Comparison of ENCODE assay signal across 16 cellular contexts in genomic region chr22:49551446-49551845, GRCh38.
A peak's percentile ranks its signal among the peaks of the same experiment; 100 is the strongest.
DNase-seq lines count a peak whose midpoint lies in the region; ATAC-seq and TF ChIP-seq lines count a peak whose summit lies in the region.
"Had no signal": no experiment of that assay in that cellular context is flagged by ENCODE, and none has a peak within 500 bp of the region (broad histone marks: within the 10 kb centered on the region; RNA-seq: fewer than 3 reads in every experiment).

No MANE protein-coding gene starts in this region.

- intact Hi-C loops in natural killer cell (cut with micrococcal nuclease), result no loop called here
- intact Hi-C loops in upper lobe of right lung (cut with DNase I), result no loop called here
- intact Hi-C loops in activated CD4-positive, alpha-beta T cell treated with anti-CD3 and anti-CD28 coated beads for 36 hours (cut with DNase I, micrococcal nuclease), result no loop called here

- TF ChIP-seq CTCF in natural killer cell (IDR thresholded peaks at IDR 0.05) (no peak), osteoblast (IDR thresholded peaks at IDR 0.05; ENCODE audit: extremely low read depth, low read depth, low read length) (no peak), upper lobe of right lung (IDR thresholded peaks at IDR 0.05) (no peak)

- H3K79me2 ChIP-seq in osteoblast (ENCODE audit: insufficient read depth, low read length), result no peaks in the 10 kb centered on the region

- H3K4me3 ChIP-seq in osteoblast (ENCODE audit: insufficient read depth, low read length), result no peak overlapping the region
- no peak overlapping the region for H3K4me3 ChIP-seq in upper lobe of right lung
- H3K4me3 ChIP-seq: BLaER1, HAP-1 had no signal

- no peaks in the 10 kb centered on the region for H3K36me3 Mint-ChIP-seq in activated naive CD4-positive, alpha-beta T cell treated with anti-CD3 and anti-CD28 coated beads, Interleukin-2, amount 10 ng/mL, durations not matched to agents 7 days and 5 days
- no peaks in the 10 kb centered on the region for H3K36me3 Mint-ChIP-seq in natural killer cell treated with Interleukin-12 subunit alpha and Interleukin-12 subunit beta and Interleukin-15 and Interleukin-18, amount 100 ng/mL, for 72 hours
- H3K36me3 Mint-ChIP-seq in natural killer cell, result no peaks in the 10 kb centered on the region
- H3K36me3 Mint-ChIP-seq in activated CD4-positive, alpha-beta T cell treated with anti-CD3 and anti-CD28 coated beads for 36 hours (ENCODE audit: low read depth), result no peaks in the 10 kb centered on the region

- H3K27me3 ChIP-seq in osteoblast (ENCODE audit: insufficient read depth, low read length) (no peaks in the 10 kb centered on the region), upper lobe of right lung (no peaks in the 10 kb centered on the region)
- H3K27me3 ChIP-seq: BLaER1 had no signal

- H3K4me1 ChIP-seq in osteoblast (ENCODE audit: insufficient read depth, low read length) (no peaks in the 10 kb centered on the region), upper lobe of right lung (no peaks in the 10 kb centered on the region)
- H3K4me1 ChIP-seq: BLaER1, HAP-1 had no signal

- H3K36me3 ChIP-seq in osteoblast (ENCODE audit: insufficient read depth, low read length), result no peaks in the 10 kb centered on the region
- no peaks in the 10 kb centered on the region for H3K36me3 ChIP-seq in upper lobe of right lung
- H3K36me3 ChIP-seq: BLaER1, HAP-1 had no signal

- peak; percentile 7 for DNase-seq in activated naive CD4-positive, alpha-beta T cell treated with anti-CD3 and anti-CD28 coated beads, Interleukin-2, amount 10 ng/mL, durations not matched to agents 7 days and 5 days
- DNase-seq in activated naive CD4-positive, alpha-beta T cell treated with anti-CD3 and anti-CD28 coated beads, Interleukin-2, amount 50 U/mL, for 16 hours, result no peak
- peak; percentile 25 for DNase-seq in natural killer cell treated with Interleukin-12 subunit alpha and Interleukin-12 subunit beta and Interleukin-15 and Interleukin-18, amount 100 ng/mL, for 72 hours (ENCODE audit: low spot score)
- DNase-seq in natural killer cell (no peak), osteoblast (ENCODE audit: insufficient read length, low spot score, missing footprints) (peak; percentile 71), upper lobe of right lung (peak; percentile 59), SW 1271 (lab: John Stamatoyannopoulos, UW) (no peak)
- no peak for DNase-seq in activated CD4-positive, alpha-beta T cell treated with anti-CD3 and anti-CD28 coated beads for 36 hours
- DNase-seq: 8988T; AML-193; CD8-positive, alpha-beta memory T cell; DMS53; GF-D8 had no signal

- H3K27ac ChIP-seq in osteoblast (ENCODE audit: low read depth, low read length) (no peak overlapping the region), upper lobe of right lung (no peak overlapping the region)
- H3K27ac ChIP-seq: BLaER1, HL-60 had no signal

- POLR2A ChIA-PET in activated CD4-positive, alpha-beta T cell treated with anti-CD3 and anti-CD28 coated beads for 36 hours (lab: Charles Lee), result no interaction called here

- H3K27me3 Mint-ChIP-seq in activated naive CD4-positive, alpha-beta T cell treated with anti-CD3 and anti-CD28 coated beads, Interleukin-2, amount 10 ng/mL, durations not matched to agents 7 days and 5 days, result no peaks in the 10 kb centered on the region
- H3K27me3 Mint-ChIP-seq in natural killer cell treated with Interleukin-12 subunit alpha and Interleukin-12 subunit beta and Interleukin-15 and Interleukin-18, amount 100 ng/mL, for 72 hours, result no peaks in the 10 kb centered on the region
- H3K27me3 Mint-ChIP-seq in natural killer cell (ENCODE audit: low read depth in 2 of 2), result no peaks in the 10 kb centered on the region
- H3K27me3 Mint-ChIP-seq in activated CD4-positive, alpha-beta T cell treated with anti-CD3 and anti-CD28 coated beads for 36 hours, result no peaks in the 10 kb centered on the region

- CTCF ChIA-PET in activated naive CD4-positive, alpha-beta T cell treated with anti-CD3 and anti-CD28 coated beads, Interleukin-2, amount 10 ng/mL, durations not matched to agents 7 days and 5 days (lab: Charles Lee), result no interaction called here
- CTCF ChIA-PET in activated CD4-positive, alpha-beta T cell treated with anti-CD3 and anti-CD28 coated beads for 36 hours (lab: Charles Lee), result no interaction called here

- no peak overlapping the region for H3K4me3 Mint-ChIP-seq in activated naive CD4-positive, alpha-beta T cell treated with anti-CD3 and anti-CD28 coated beads, Interleukin-2, amount 10 ng/mL, durations not matched to agents 7 days and 5 days
- no peak overlapping the region for H3K4me3 Mint-ChIP-seq in natural killer cell treated with Interleukin-12 subunit alpha and Interleukin-12 subunit beta and Interleukin-15 and Interleukin-18, amount 100 ng/mL, for 72 hours
- no peak overlapping the region for H3K4me3 Mint-ChIP-seq in natural killer cell
- no peak overlapping the region for H3K4me3 Mint-ChIP-seq in activated CD4-positive, alpha-beta T cell treated with anti-CD3 and anti-CD28 coated beads for 36 hours
- H3K4me3 Mint-ChIP-seq: CD8-positive, alpha-beta memory T cell had no signal

- ATAC-seq in natural killer cell treated with Interleukin-12 subunit alpha and Interleukin-12 subunit beta and Interleukin-15 and Interleukin-18, amount 100 ng/mL, for 72 hours, result no peak
- ATAC-seq in natural killer cell, result no peak
- ATAC-seq in upper lobe of right lung, result no peak
- no peak for ATAC-seq in activated CD4-positive, alpha-beta T cell treated with anti-CD3 and anti-CD28 coated beads for 36 hours

- H3K4me1 Mint-ChIP-seq in activated naive CD4-positive, alpha-beta T cell treated with anti-CD3 and anti-CD28 coated beads, Interleukin-2, amount 10 ng/mL, durations not matched to agents 7 days and 5 days, result no peaks in the 10 kb centered on the region
- peaks cover 0 to 7% of the 10 kb centered on the region in 2 donors for H3K4me1 Mint-ChIP-seq in natural killer cell treated with Interleukin-12 subunit alpha and Interleukin-12 subunit beta and Interleukin-15 and Interleukin-18, amount 100 ng/mL, for 72 hours (ENCODE audit: low read depth in 2 of 2)
- H3K4me1 Mint-ChIP-seq in natural killer cell, result peaks cover 4 to 27% of the 10 kb centered on the region in 2 donors
- H3K4me1 Mint-ChIP-seq in activated CD4-positive, alpha-beta T cell treated with anti-CD3 and anti-CD28 coated beads for 36 hours, result no peaks in the 10 kb centered on the region
- H3K4me1 Mint-ChIP-seq: CD8-positive, alpha-beta memory T cell had no signal

- no peak overlapping the region for H2AFZ ChIP-seq in osteoblast (ENCODE audit: low read length)

- peaks cover 17% of the 10 kb centered on the region for H3K9me3 Mint-ChIP-seq in activated naive CD4-positive, alpha-beta T cell treated with anti-CD3 and anti-CD28 coated beads, Interleukin-2, amount 10 ng/mL, durations not matched to agents 7 days and 5 days
- H3K9me3 Mint-ChIP-seq in natural killer cell treated with Interleukin-12 subunit alpha and Interleukin-12 subunit beta and Interleukin-15 and Interleukin-18, amount 100 ng/mL, for 72 hours, result no peaks in the 10 kb centered on the region
- H3K9me3 Mint-ChIP-seq in natural killer cell, result no peaks in the 10 kb centered on the region
- no peaks in the 10 kb centered on the region for H3K9me3 Mint-ChIP-seq in activated CD4-positive, alpha-beta T cell treated with anti-CD3 and anti-CD28 coated beads for 36 hours (ENCODE audit: low read depth)

- no peaks in the 10 kb centered on the region for H3K9me3 ChIP-seq in osteoblast (ENCODE audit: low read depth, low read length)
- H3K9me3 ChIP-seq in upper lobe of right lung, result no peaks in the 10 kb centered on the region
- H3K9me3 ChIP-seq: HAP-1 had no signal

- no peak overlapping the region for H3K4me2 ChIP-seq in osteoblast (ENCODE audit: insufficient read depth, low read length)
- H3K4me2 ChIP-seq: BLaER1 had no signal

- H4K20me1 ChIP-seq in osteoblast (ENCODE audit: insufficient read depth, low read length), result no peaks in the 10 kb centered on the region

- no peak overlapping the region for H3K27ac Mint-ChIP-seq in activated naive CD4-positive, alpha-beta T cell treated with anti-CD3 and anti-CD28 coated beads, Interleukin-2, amount 10 ng/mL, durations not matched to agents 7 days and 5 days
- no peak overlapping the region for H3K27ac Mint-ChIP-seq in natural killer cell treated with Interleukin-12 subunit alpha and Interleukin-12 subunit beta and Interleukin-15 and Interleukin-18, amount 100 ng/mL, for 72 hours
- no peak overlapping the region for H3K27ac Mint-ChIP-seq in natural killer cell
- no peak overlapping the region for H3K27ac Mint-ChIP-seq in activated CD4-positive, alpha-beta T cell treated with anti-CD3 and anti-CD28 coated beads for 36 hours
- H3K27ac Mint-ChIP-seq: CD8-positive, alpha-beta memory T cell had no signal

Comparison
In these comparisons a context has a peak if more than half of its experiments do, and no peak if none do; other contexts are left out.
1. DNase-seq: peak in activated naive CD4-positive, alpha-beta T cell treated with anti-CD3 and anti-CD28 coated beads, Interleukin-2, amount 10 ng/mL, durations not matched to agents 7 days and 5 days (single experiment), natural killer cell treated with Interleukin-12 subunit alpha and Interleukin-12 subunit beta and Interleukin-15 and Interleukin-18, amount 100 ng/mL, for 72 hours (single experiment), osteoblast (single experiment) and upper lobe of right lung (single experiment); none in activated naive CD4-positive, alpha-beta T cell treated with anti-CD3 and anti-CD28 coated beads, Interleukin-2, amount 50 U/mL, for 16 hours (single experiment), natural killer cell (single experiment), activated CD4-positive, alpha-beta T cell treated with anti-CD3 and anti-CD28 coated beads for 36 hours (single experiment) and SW 1271 (0 of 2).